ENCODE assay signal across 20 cellular contexts in genomic region chr13:77740097-77740496, GRCh38. TPM values are rescaled to one million over a fixed set of nuclear protein-coding genes. Genes with fewer than 3 reads are reported as not detected.
A peak's percentile ranks its signal among the peaks of the same experiment; 100 is the strongest.
DNase-seq lines count a peak whose midpoint lies in the region; ATAC-seq and TF ChIP-seq lines count a peak whose summit lies in the region.
"Had no signal": no experiment of that assay in that cellular context is flagged by ENCODE, and none has a peak within 500 bp of the region (broad histone marks: within the 10 kb centered on the region; RNA-seq: fewer than 3 reads in every experiment).

No MANE protein-coding gene starts in this region.

- H3K4me3 Mint-ChIP-seq in WTC11: no peak overlapping the region
- H3K4me3 Mint-ChIP-seq in endodermal cell: no peak overlapping the region
- H3K4me3 Mint-ChIP-seq in neural crest cell: peak overlapping the region; percentile 0
- no peak overlapping the region for H3K4me3 Mint-ChIP-seq in effector memory CD8-positive, alpha-beta T cell
- no peak overlapping the region for H3K4me3 Mint-ChIP-seq in activated naive CD8-positive, alpha-beta T cell treated with anti-CD3 and anti-CD28 coated beads, Interleukin-2, amount 50 U/mL, for 24 hours
- H3K4me3 Mint-ChIP-seq: HFFc6 had no signal

- H3K4me1 ChIP-seq in endodermal cell (ENCODE audit: control insufficient read depth, insufficient read depth, low read length): no peaks in the 10 kb centered on the region
- H3K4me1 ChIP-seq: Peyer's patch had no signal

- peak overlapping the region; percentile 11; the same call in 1 of the 2 replicates for H3K27ac Mint-ChIP-seq in WTC11
- peak overlapping the region; percentile 6 for H3K27ac Mint-ChIP-seq in endodermal cell
- H3K27ac Mint-ChIP-seq in neural crest cell (ENCODE audit: unreplicated experiment): peak overlapping the region; percentile 59
- H3K27ac Mint-ChIP-seq in effector memory CD8-positive, alpha-beta T cell: no peak overlapping the region
- no peak overlapping the region for H3K27ac Mint-ChIP-seq in activated naive CD8-positive, alpha-beta T cell treated with anti-CD3 and anti-CD28 coated beads, Interleukin-2, amount 50 U/mL, for 24 hours
- H3K27ac Mint-ChIP-seq: HFFc6 had no signal

- 92 to 100% methylated on average over 1 to 4 of the region's 4 CpGs for WGBS in endodermal cell (ENCODE audit: insufficient coverage in 1 of 2, insufficient read length in 1 of 2), 2 experiments

- no peaks in the 10 kb centered on the region for H3K27me3 ChIP-seq in endodermal cell (ENCODE audit: control insufficient read depth, insufficient read depth, low read length, poor library complexity, severe bottlenecking)
- H3K27me3 ChIP-seq: Peyer's patch had no signal

- peaks cover 10% of the 10 kb centered on the region for H3K36me3 ChIP-seq in endodermal cell (ENCODE audit: control insufficient read depth, insufficient read depth, low read length)
- H3K36me3 ChIP-seq: Peyer's patch had no signal

- H3K4me3 ChIP-seq in endodermal cell (ENCODE audit: low read length): no peak overlapping the region
- H3K4me3 ChIP-seq: Peyer's patch had no signal

- POLR2A ChIA-PET in WTC11 (lab: Charles Lee): no interaction called here

- peaks cover 13% of the 10 kb centered on the region for H3K36me3 Mint-ChIP-seq in WTC11
- H3K36me3 Mint-ChIP-seq in endodermal cell (ENCODE audit: low read depth): peaks cover 10% of the 10 kb centered on the region
- no peaks in the 10 kb centered on the region for H3K36me3 Mint-ChIP-seq in neural crest cell (ENCODE audit: low read depth)
- no peaks in the 10 kb centered on the region for H3K36me3 Mint-ChIP-seq in effector memory CD8-positive, alpha-beta T cell (ENCODE audit: insufficient read depth)
- peaks cover 8% of the 10 kb centered on the region for H3K36me3 Mint-ChIP-seq in activated naive CD8-positive, alpha-beta T cell treated with anti-CD3 and anti-CD28 coated beads, Interleukin-2, amount 50 U/mL, for 24 hours (ENCODE audit: low read depth)

- H3K9me3 ChIP-seq in endodermal cell (ENCODE audit: control insufficient read depth, low read length): no peaks in the 10 kb centered on the region
- H3K9me3 ChIP-seq: Peyer's patch had no signal

- DNase-seq in ELF-1 (ENCODE audit: low read depth, low spot score) (peak; percentile 2), WTC11 (ENCODE audit: low spot score) (no peak), endodermal cell (no peak), neural crest cell (ENCODE audit: low read depth, low spot score) (no peak), SKM-1 (lab: John Stamatoyannopoulos, UW; ENCODE audit: unreplicated experiment) (no peak)
- DNase-seq in effector memory CD8-positive, alpha-beta T cell: no peak
- DNase-seq in activated CD4-positive, alpha-beta T cell treated with anti-CD3 and anti-CD28 coated beads, Interleukin-2, amount 50 U/mL, for 4 hours: no peak
- no peak for DNase-seq in activated naive CD8-positive, alpha-beta T cell treated with anti-CD3 and anti-CD28 coated beads, Interleukin-2, amount 50 U/mL, for 24 hours
- DNase-seq: DMS53, GF-D8, H7, HFFc6, Kasumi-1, NCI-H1694, NCI-H2171, NCI-H524 treated with DMSO at 0.1 percent for 48 hours, NCI-H82, Peyer's patch had no signal

- H3K4me1 Mint-ChIP-seq in WTC11: peaks cover 25% of the 10 kb centered on the region
- H3K4me1 Mint-ChIP-seq in endodermal cell: no peaks in the 10 kb centered on the region
- peaks cover 31% of the 10 kb centered on the region for H3K4me1 Mint-ChIP-seq in neural crest cell
- peaks cover 8% of the 10 kb centered on the region in 2 donors for H3K4me1 Mint-ChIP-seq in effector memory CD8-positive, alpha-beta T cell (ENCODE audit: low read depth in 2 of 2)
- peaks cover 20% of the 10 kb centered on the region for H3K4me1 Mint-ChIP-seq in activated naive CD8-positive, alpha-beta T cell treated with anti-CD3 and anti-CD28 coated beads, Interleukin-2, amount 50 U/mL, for 24 hours

- no peak; the same call in 1 of the 2 replicates for ATAC-seq in WTC11
- ATAC-seq in effector memory CD8-positive, alpha-beta T cell (replicated peaks): no peak
- no peak for ATAC-seq in activated naive CD8-positive, alpha-beta T cell treated with anti-CD3 and anti-CD28 coated beads, Interleukin-2, amount 50 U/mL, for 24 hours

- H3K27me3 Mint-ChIP-seq in WTC11 (ENCODE audit: low read depth) (no peaks in the 10 kb centered on the region), endodermal cell (ENCODE audit: insufficient read depth) (no peaks in the 10 kb centered on the region), neural crest cell (ENCODE audit: low read depth) (no peaks in the 10 kb centered on the region)
- H3K27me3 Mint-ChIP-seq in effector memory CD8-positive, alpha-beta T cell: no peaks in the 10 kb centered on the region
- H3K27me3 Mint-ChIP-seq in activated naive CD8-positive, alpha-beta T cell treated with anti-CD3 and anti-CD28 coated beads, Interleukin-2, amount 50 U/mL, for 24 hours: no peaks in the 10 kb centered on the region

- CTCF ChIA-PET in WTC11 (lab: Charles Lee): no interaction called here

- H3K27ac ChIP-seq in endodermal cell (ENCODE audit: low read depth, low read length): peak overlapping the region; percentile 25
- H3K27ac ChIP-seq: C4-2B, Peyer's patch had no signal

- H3K9me3 Mint-ChIP-seq in WTC11: no peaks in the 10 kb centered on the region
- H3K9me3 Mint-ChIP-seq in endodermal cell: no peaks in the 10 kb centered on the region
- no peaks in the 10 kb centered on the region for H3K9me3 Mint-ChIP-seq in neural crest cell
- H3K9me3 Mint-ChIP-seq in effector memory CD8-positive, alpha-beta T cell: no peaks in the 10 kb centered on the region
- H3K9me3 Mint-ChIP-seq in activated naive CD8-positive, alpha-beta T cell treated with anti-CD3 and anti-CD28 coated beads, Interleukin-2, amount 50 U/mL, for 24 hours: no peaks in the 10 kb centered on the region
- H3K9me3 Mint-ChIP-seq: HFFc6 had no signal

- H3K9ac ChIP-seq in endodermal cell (ENCODE audit: extremely low read depth, low read length, poor library complexity, severe bottlenecking): no peak overlapping the region

- TF ChIP-seq CTCF in WTC11 (IDR thresholded peaks at IDR 0.05): no peak
- TF ChIP-seq CTCF in endodermal cell (conservative IDR thresholded peaks at IDR 0.05): no peak
- no peak for TF ChIP-seq CTCF in neural crest cell (conservative IDR thresholded peaks at IDR 0.05)

TF ChIP-seq in WTC11, 78 proteins besides CTCF, POLR2A, EP300 and RAD21 (continues in another document):
- TF ChIP-seq, protein P1, sequence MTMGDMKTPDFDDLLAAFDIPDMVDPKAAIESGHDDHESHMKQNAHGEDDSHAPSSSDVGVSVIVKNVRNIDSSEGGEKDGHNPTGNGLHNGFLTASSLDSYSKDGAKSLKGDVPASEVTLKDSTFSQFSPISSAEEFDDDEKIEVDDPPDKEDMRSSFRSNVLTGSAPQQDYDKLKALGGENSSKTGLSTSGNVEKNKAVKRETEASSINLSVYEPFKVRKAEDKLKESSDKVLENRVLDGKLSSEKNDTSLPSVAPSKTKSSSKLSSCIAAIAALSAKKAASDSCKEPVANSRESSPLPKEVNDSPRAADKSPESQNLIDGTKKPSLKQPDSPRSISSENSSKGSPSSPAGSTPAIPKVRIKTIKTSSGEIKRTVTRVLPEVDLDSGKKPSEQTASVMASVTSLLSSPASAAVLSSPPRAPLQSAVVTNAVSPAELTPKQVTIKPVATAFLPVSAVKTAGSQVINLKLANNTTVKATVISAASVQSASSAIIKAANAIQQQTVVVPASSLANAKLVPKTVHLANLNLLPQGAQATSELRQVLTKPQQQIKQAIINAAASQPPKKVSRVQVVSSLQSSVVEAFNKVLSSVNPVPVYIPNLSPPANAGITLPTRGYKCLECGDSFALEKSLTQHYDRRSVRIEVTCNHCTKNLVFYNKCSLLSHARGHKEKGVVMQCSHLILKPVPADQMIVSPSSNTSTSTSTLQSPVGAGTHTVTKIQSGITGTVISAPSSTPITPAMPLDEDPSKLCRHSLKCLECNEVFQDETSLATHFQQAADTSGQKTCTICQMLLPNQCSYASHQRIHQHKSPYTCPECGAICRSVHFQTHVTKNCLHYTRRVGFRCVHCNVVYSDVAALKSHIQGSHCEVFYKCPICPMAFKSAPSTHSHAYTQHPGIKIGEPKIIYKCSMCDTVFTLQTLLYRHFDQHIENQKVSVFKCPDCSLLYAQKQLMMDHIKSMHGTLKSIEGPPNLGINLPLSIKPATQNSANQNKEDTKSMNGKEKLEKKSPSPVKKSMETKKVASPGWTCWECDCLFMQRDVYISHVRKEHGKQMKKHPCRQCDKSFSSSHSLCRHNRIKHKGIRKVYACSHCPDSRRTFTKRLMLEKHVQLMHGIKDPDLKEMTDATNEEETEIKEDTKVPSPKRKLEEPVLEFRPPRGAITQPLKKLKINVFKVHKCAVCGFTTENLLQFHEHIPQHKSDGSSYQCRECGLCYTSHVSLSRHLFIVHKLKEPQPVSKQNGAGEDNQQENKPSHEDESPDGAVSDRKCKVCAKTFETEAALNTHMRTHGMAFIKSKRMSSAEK (CRISPR knock-in tag; IDR thresholded peaks at IDR 0.05; ENCODE audit: borderline replicate concordance): no peak
- TF ChIP-seq HMGA2 (CRISPR knock-in tag; IDR thresholded peaks at IDR 0.05) (no peak), SMAD4 (CRISPR knock-in tag; IDR thresholded peaks at IDR 0.05) (no peak)
- TF ChIP-seq, protein P2, sequence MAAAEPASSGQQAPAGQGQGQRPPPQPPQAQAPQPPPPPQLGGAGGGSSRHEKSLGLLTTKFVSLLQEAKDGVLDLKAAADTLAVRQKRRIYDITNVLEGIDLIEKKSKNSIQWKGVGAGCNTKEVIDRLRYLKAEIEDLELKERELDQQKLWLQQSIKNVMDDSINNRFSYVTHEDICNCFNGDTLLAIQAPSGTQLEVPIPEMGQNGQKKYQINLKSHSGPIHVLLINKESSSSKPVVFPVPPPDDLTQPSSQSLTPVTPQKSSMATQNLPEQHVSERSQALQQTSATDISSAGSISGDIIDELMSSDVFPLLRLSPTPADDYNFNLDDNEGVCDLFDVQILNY (CRISPR knock-in tag; IDR thresholded peaks at IDR 0.05): no peak

RNA-seq across cellular contexts. Expression of gene SLAIN1, which starts 42.6 kb away (rescaled TPM):
- 29.7 to 33.1 TPM (median 32.0 TPM) in 3 replicates for total RNA-seq in WTC11 (2021)
- total RNA-seq in endodermal cell: 10 to 100 TPM; 24.0 to 25.7 TPM
- polyA plus RNA-seq in endodermal cell (2013, experiment 1 of 2): 69.0 TPM
- polyA plus RNA-seq in endodermal cell (2013, experiment 2 of 2): 59.0 TPM
- 38.7 and 43.3 TPM in 2 replicates for total RNA-seq in neural crest cell
- total RNA-seq: MCF 10A had no signal

Comparison
In these comparisons a context has a peak if more than half of its experiments do, and no peak if none do; other contexts are left out.
1. H3K27ac Mint-ChIP-seq: peak in WTC11 (single experiment), endodermal cell (single experiment) and neural crest cell (single experiment); none in effector memory CD8-positive, alpha-beta T cell (0 of 2) and activated naive CD8-positive, alpha-beta T cell treated with anti-CD3 and anti-CD28 coated beads, Interleukin-2, amount 50 U/mL, for 24 hours (single experiment).